ENCODE assay signal across 8 cellular contexts in genomic region chrX:153793291-153793690, GRCh38. TPM values are rescaled to one million over a fixed set of nuclear protein-coding genes. Genes with fewer than 3 reads are reported as not detected.
DNase-seq lines count a peak whose midpoint lies in the region; ATAC-seq and TF ChIP-seq lines count a peak whose summit lies in the region.

No MANE protein-coding gene starts in this region.

- no peak for TF ChIP-seq CTCF in RWPE1 (conservative IDR thresholded peaks at IDR 0.05; ENCODE audit: low read depth)
- TF ChIP-seq CTCF in esophagus squamous epithelium (IDR thresholded peaks at IDR 0.05), result no peak
- TF ChIP-seq CTCF in prostate gland (IDR thresholded peaks at IDR 0.05), result no peak

- H3K9me3 ChIP-seq in esophagus squamous epithelium (no peaks in the 10 kb centered on the region), prostate gland (no peaks in the 10 kb centered on the region)

- intact Hi-C loops in esophagus squamous epithelium (cut with DNase I), result no loop called here
- intact Hi-C loops in prostate gland (cut with DNase I), result no loop called here
- intact Hi-C loops in head of caudate nucleus (cut with DNase I), result no loop called here

- peak overlapping the region; percentile 88 for H3K4me3 ChIP-seq in GM08714 (ENCODE audit: low read length)
- H3K4me3 ChIP-seq in esophagus squamous epithelium, result peak overlapping the region; percentile 52 to 78 (median 67)
- H3K4me3 ChIP-seq in prostate gland, result peak overlapping the region; percentile 55 to 57

- H3K27me3 ChIP-seq in esophagus squamous epithelium, result no peaks in the 10 kb centered on the region
- no peaks in the 10 kb centered on the region for H3K27me3 ChIP-seq in prostate gland (replicated peaks; ENCODE audit: insufficient read depth)

- peaks cover 0 to 47% (median 5%) of the 10 kb centered on the region in 3 donors for H3K36me3 ChIP-seq in esophagus squamous epithelium
- no peaks in the 10 kb centered on the region for H3K36me3 ChIP-seq in prostate gland

- peak overlapping the region; percentile 90 for H3K27ac ChIP-seq in RWPE1
- H3K27ac ChIP-seq in esophagus squamous epithelium, result peak overlapping the region; percentile 94 to 97 (median 95)
- H3K27ac ChIP-seq in prostate gland, result peak overlapping the region; percentile 90 to 93

- H3K4me1 ChIP-seq in esophagus squamous epithelium, result peaks cover 9 to 51% (median 22%) of the 10 kb centered on the region in 3 donors
- H3K4me1 ChIP-seq in prostate gland (replicated peaks), result no peaks in the 10 kb centered on the region

- TF ChIP-seq POLR2A in esophagus squamous epithelium (IDR thresholded peaks at IDR 0.05), result no peak
- TF ChIP-seq POLR2A in prostate gland (IDR thresholded peaks at IDR 0.05), result no peak

- DNase-seq in RWPE1 (ENCODE audit: low spot score) (no peak), esophagus squamous epithelium (lab: John Stamatoyannopoulos, UW) (no peak), prostate gland (ENCODE audit: low spot score) (no peak), head of caudate nucleus (no peak), anterior cingulate cortex (lab: John Stamatoyannopoulos, UW) (no peak), COLO829 (ENCODE audit: low spot score) (no peak)

- ATAC-seq in HG03460 (IDR thresholded peaks at IDR 0.05; ENCODE audit: unreplicated experiment), result no peak

- POLR2A ChIA-PET in RWPE1 (lab: Yijun Ruan, JAX; ENCODE audit: low non-redundant PET), result no interaction called here

- 0 to 61% methylated on average over 1 to 7 of the region's 7 CpGs for WGBS in esophagus squamous epithelium, 2 donors
- WGBS in prostate gland, result 11% methylated on average over 6 of the region's 7 CpGs

- CTCF ChIA-PET in RWPE1 (lab: Yijun Ruan, JAX), result no interaction called here

RNA-seq across cellular contexts. Expression of gene IDH3G, which starts 0.9 kb away (rescaled TPM):
- total RNA-seq in esophagus squamous epithelium, result 10 to 100 TPM; 60.7 to 67.8 (median 64.1) TPM
- total RNA-seq in prostate gland, result 100 to 1,000 TPM; 106 to 122 TPM

RNA-seq across cellular contexts. Expression of gene SSR4, which starts 1.2 kb away (rescaled TPM):
- total RNA-seq in esophagus squamous epithelium (100 to 1,000 TPM; 131 to 257 (median 159) TPM), prostate gland (100 to 1,000 TPM; 288 to 623 TPM)

RNA-seq across cellular contexts. Expression of gene SRPK3, which starts 12.4 kb away (rescaled TPM):
- under 1 TPM in 3 of 4 donors, not detected in 1; 0.09 to 0.38 (median 0.15) TPM for total RNA-seq in esophagus squamous epithelium
- 1 to 10 TPM; 1.4 to 2.7 TPM for total RNA-seq in prostate gland

RNA-seq across cellular contexts. Expression of gene PLXNB3, which starts 29.2 kb away (rescaled TPM):
- total RNA-seq in esophagus squamous epithelium, result 10 to 100 TPM in 1 of 4 donors, 1 to 10 TPM in 3; 3.2 to 13.4 (median 6.9) TPM
- 10 to 100 TPM; 20.9 to 52.7 TPM for total RNA-seq in prostate gland

RNA-seq across cellular contexts. Expression of gene PDZD4, which starts 37.1 kb away (rescaled TPM):
- 1 to 10 TPM in 3 of 4 donors, under 1 TPM in 1; 0.97 to 3.4 (median 1.9) TPM for total RNA-seq in esophagus squamous epithelium
- total RNA-seq in prostate gland, result 10 to 100 TPM in 1 of 2 donors, 1 to 10 TPM in 1; 7.2 to 16.8 TPM
